24 cellular contexts compared by ENCODE assay signal in the genomic region with DNA sequence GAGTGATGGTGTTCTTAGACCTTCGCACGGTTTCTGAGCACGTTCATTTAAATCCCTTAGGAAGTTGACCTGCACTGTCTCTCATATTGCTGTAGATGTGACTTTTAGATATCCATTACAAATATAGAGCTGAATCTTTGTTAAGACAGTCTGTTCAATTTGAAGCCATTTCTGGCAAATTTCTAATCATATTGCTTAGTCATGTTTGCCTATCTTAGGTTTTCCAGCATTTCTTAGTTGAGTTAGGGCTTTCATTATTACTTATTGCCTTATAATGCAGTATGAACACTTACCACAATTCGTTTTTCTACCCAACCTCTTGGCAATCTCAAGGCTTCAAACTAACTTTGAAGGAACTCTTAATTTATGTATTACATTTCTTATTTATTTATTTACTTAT.
"Had no signal": no experiment of that assay in that cellular context is flagged by ENCODE, and none has a peak within 500 bp of the region (broad histone marks: within the 10 kb centered on the region; RNA-seq: fewer than 3 reads in every experiment).

No MANE protein-coding gene starts in this region.

- H3K4me3 Mint-ChIP-seq: activated B cell treated with CpG ODN at 0.5 μM for 24 hours; activated CD4-positive, alpha-beta memory T cell treated with anti-CD3 and anti-CD28 coated beads for 36 hours; activated CD4-positive, alpha-beta T cell treated with anti-CD3 and anti-CD28 coated beads, Interleukin-2, amount 10 ng/mL, durations not matched to agents 7 days and 5 days; activated naive CD4-positive, alpha-beta T cell treated with anti-CD3 and anti-CD28 coated beads for 36 hours; activated naive CD8-positive, alpha-beta T cell; activated T-helper 17 cell treated with anti-CD3 and anti-CD28 coated beads, Interleukin-2, amount 50 U/mL, for 72 hours; brain; T-cell had no signal

- H3K27me3 Mint-ChIP-seq: activated B cell treated with CpG ODN at 0.5 μM for 24 hours; activated CD4-positive, alpha-beta memory T cell treated with anti-CD3 and anti-CD28 coated beads for 36 hours; activated CD4-positive, alpha-beta T cell treated with anti-CD3 and anti-CD28 coated beads, Interleukin-2, amount 10 ng/mL, durations not matched to agents 7 days and 5 days; activated naive CD8-positive, alpha-beta T cell; activated T-helper 17 cell treated with anti-CD3 and anti-CD28 coated beads, Interleukin-2, amount 50 U/mL, for 72 hours; brain; T-cell had no signal

- H3K27ac Mint-ChIP-seq: activated B cell treated with CpG ODN at 0.5 μM for 24 hours; activated CD4-positive, alpha-beta memory T cell treated with anti-CD3 and anti-CD28 coated beads for 36 hours; activated CD4-positive, alpha-beta T cell treated with anti-CD3 and anti-CD28 coated beads, Interleukin-2, amount 10 ng/mL, durations not matched to agents 7 days and 5 days; activated naive CD4-positive, alpha-beta T cell treated with anti-CD3 and anti-CD28 coated beads for 36 hours; activated naive CD8-positive, alpha-beta T cell; activated T-helper 17 cell treated with anti-CD3 and anti-CD28 coated beads, Interleukin-2, amount 50 U/mL, for 72 hours; T-cell had no signal

- DNase-seq: activated B cell treated with CpG ODN at 0.5 μM for 24 hours; activated CD4-positive, alpha-beta memory T cell treated with anti-CD3 and anti-CD28 coated beads for 36 hours; activated CD4-positive, alpha-beta T cell treated with anti-CD3 and anti-CD28 coated beads for 1 hour; activated CD4-positive, alpha-beta T cell treated with anti-CD3 and anti-CD28 coated beads, Interleukin-2, amount 10 ng/mL, durations not matched to agents 7 days and 5 days; activated CD8-positive, alpha-beta memory T cell treated with anti-CD3 and anti-CD28 coated beads for 24 hours; activated gamma-delta T cell; activated naive CD4-positive, alpha-beta T cell treated with anti-CD3 and anti-CD28 coated beads for 36 hours; activated T-cell treated with anti-CD3 and anti-CD28 coated beads, Interleukin-2, amount 50 U/mL, for 48 hours; amygdala; Karpas-422; NCI-H1048; NCI-H1930; NCI-H2171; NCI-H226; NCI-H526; NCI-H774; RPMI8226; T-cell; T-helper 2 cell; T1000 had no signal

- H3K9me3 Mint-ChIP-seq: activated B cell treated with CpG ODN at 0.5 μM for 24 hours; activated CD4-positive, alpha-beta memory T cell treated with anti-CD3 and anti-CD28 coated beads for 36 hours; activated CD4-positive, alpha-beta T cell treated with anti-CD3 and anti-CD28 coated beads, Interleukin-2, amount 10 ng/mL, durations not matched to agents 7 days and 5 days; activated naive CD4-positive, alpha-beta T cell treated with anti-CD3 and anti-CD28 coated beads for 36 hours; activated T-helper 17 cell treated with anti-CD3 and anti-CD28 coated beads, Interleukin-2, amount 50 U/mL, for 72 hours; brain; T-cell had no signal

- H3K4me3 ChIP-seq: SK-N-MC had no signal

- H3K4me1 Mint-ChIP-seq: activated B cell treated with CpG ODN at 0.5 μM for 24 hours; activated T-helper 17 cell treated with anti-CD3 and anti-CD28 coated beads, Interleukin-2, amount 50 U/mL, for 72 hours; brain had no signal
